In genomic region chr1:178451529-178451928, GRCh38 we compare ENCODE assay signal across 1 cellular context.
TF ChIP-seq lines count a peak whose summit lies in the region.

No MANE protein-coding gene starts in this region.

TF ChIP-seq in GM23338, 12 proteins besides CTCF, POLR2A, EP300 and RAD21:
- TF ChIP-seq ZNF462 (CRISPR knock-in tag; IDR thresholded peaks at IDR 0.05): no peak
- TF ChIP-seq CREB1 (CRISPR knock-in tag; IDR thresholded peaks at IDR 0.05; ENCODE audit: low read depth): no peak
- TF ChIP-seq, protein P1, sequence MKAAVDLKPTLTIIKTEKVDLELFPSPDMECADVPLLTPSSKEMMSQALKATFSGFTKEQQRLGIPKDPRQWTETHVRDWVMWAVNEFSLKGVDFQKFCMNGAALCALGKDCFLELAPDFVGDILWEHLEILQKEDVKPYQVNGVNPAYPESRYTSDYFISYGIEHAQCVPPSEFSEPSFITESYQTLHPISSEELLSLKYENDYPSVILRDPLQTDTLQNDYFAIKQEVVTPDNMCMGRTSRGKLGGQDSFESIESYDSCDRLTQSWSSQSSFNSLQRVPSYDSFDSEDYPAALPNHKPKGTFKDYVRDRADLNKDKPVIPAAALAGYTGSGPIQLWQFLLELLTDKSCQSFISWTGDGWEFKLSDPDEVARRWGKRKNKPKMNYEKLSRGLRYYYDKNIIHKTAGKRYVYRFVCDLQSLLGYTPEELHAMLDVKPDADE (IDR thresholded peaks at IDR 0.05): no peak
- no peak for TF ChIP-seq JUNB (IDR thresholded peaks at IDR 0.05; ENCODE audit: unreplicated experiment)
- no peak for TF ChIP-seq EZH2phosphoT487 (IDR thresholded peaks at IDR 0.05; ENCODE audit: unreplicated experiment)
- no peak for TF ChIP-seq EZH2 (IDR thresholded peaks at IDR 0.05; ENCODE audit: low read depth, unreplicated experiment)
- TF ChIP-seq POLR2AphosphoS5 (IDR thresholded peaks at IDR 0.05; ENCODE audit: low read depth): no peak
- TF ChIP-seq STAT1 (IDR thresholded peaks at IDR 0.05; ENCODE audit: unreplicated experiment): no peak
- TF ChIP-seq ZNF331 (CRISPR knock-in tag; IDR thresholded peaks at IDR 0.05; ENCODE audit: low read depth): no peak
- no peak for TF ChIP-seq ZNF114 (CRISPR knock-in tag; IDR thresholded peaks at IDR 0.05)
- no peak for TF ChIP-seq NANOG (IDR thresholded peaks at IDR 0.05; ENCODE audit: borderline replicate concordance)
- TF ChIP-seq REST (IDR thresholded peaks at IDR 0.05; ENCODE audit: unreplicated experiment): no peak
TF ChIP-seq in GM23338: peak in this region for 0.
